In the genomic region with DNA sequence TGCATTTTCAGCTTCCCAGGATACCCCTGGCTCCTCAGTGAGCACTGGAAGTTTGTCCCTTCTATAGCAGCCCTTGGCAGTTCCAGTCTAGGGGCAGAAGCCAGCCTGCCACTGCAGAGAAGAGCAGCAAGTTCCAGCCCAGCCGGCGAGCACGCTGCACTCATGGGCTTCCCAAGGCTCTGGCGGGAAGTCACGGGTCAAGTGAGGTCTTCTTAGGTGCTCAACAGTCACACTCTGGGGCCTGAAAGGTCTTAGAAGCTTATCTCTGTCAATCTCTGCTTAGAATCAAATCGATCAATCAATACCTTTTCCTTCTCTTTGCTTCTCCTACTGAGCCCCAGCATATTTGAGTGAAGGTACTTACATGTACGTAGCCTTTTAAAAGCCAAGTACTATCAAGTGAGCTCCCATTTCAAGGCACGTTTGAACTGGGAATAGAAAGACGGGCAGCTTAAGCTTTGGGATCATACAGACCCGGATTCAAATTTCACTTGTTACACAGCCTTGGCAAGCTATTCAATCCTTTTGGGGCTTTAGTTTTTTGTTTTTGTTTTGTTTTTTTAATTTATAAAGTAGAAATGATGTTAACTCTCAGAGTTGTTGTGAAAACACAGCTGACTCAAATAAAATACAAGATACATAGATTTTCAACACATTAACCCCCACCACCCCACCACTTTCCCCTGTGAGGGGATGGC, we compare ENCODE assay signal across 1 cellular context.
A peak's percentile ranks its signal among the peaks of the same experiment; 100 is the strongest.
TF ChIP-seq lines count a peak whose summit lies in the region.

No MANE protein-coding gene starts in this region.

TF ChIP-seq in HepG2, 621 proteins besides CTCF, POLR2A, EP300 and RAD21 (continued from another document):
- TF ChIP-seq, protein P1, sequence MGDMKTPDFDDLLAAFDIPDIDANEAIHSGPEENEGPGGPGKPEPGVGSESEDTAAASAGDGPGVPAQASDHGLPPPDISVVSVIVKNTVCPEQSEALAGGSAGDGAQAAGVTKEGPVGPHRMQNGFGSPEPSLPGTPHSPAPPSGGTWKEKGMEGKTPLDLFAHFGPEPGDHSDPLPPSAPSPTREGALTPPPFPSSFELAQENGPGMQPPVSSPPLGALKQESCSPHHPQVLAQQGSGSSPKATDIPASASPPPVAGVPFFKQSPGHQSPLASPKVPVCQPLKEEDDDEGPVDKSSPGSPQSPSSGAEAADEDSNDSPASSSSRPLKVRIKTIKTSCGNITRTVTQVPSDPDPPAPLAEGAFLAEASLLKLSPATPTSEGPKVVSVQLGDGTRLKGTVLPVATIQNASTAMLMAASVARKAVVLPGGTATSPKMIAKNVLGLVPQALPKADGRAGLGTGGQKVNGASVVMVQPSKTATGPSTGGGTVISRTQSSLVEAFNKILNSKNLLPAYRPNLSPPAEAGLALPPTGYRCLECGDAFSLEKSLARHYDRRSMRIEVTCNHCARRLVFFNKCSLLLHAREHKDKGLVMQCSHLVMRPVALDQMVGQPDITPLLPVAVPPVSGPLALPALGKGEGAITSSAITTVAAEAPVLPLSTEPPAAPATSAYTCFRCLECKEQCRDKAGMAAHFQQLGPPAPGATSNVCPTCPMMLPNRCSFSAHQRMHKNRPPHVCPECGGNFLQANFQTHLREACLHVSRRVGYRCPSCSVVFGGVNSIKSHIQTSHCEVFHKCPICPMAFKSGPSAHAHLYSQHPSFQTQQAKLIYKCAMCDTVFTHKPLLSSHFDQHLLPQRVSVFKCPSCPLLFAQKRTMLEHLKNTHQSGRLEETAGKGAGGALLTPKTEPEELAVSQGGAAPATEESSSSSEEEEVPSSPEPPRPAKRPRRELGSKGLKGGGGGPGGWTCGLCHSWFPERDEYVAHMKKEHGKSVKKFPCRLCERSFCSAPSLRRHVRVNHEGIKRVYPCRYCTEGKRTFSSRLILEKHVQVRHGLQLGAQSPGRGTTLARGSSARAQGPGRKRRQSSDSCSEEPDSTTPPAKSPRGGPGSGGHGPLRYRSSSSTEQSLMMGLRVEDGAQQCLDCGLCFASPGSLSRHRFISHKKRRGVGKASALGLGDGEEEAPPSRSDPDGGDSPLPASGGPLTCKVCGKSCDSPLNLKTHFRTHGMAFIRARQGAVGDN (CRISPR knock-in tag; IDR thresholded peaks at IDR 0.05): peak; percentile 31; the same call in 1 of the 2 replicates
- peak; percentile 68 for TF ChIP-seq RBM22 (optimal IDR thresholded peaks at IDR 0.05; ENCODE audit: low read length)
- TF ChIP-seq ZBTB20 (CRISPR knock-in tag; IDR thresholded peaks at IDR 0.05; ENCODE audit: borderline replicate concordance, low read depth): no peak
